In the genomic region with DNA sequence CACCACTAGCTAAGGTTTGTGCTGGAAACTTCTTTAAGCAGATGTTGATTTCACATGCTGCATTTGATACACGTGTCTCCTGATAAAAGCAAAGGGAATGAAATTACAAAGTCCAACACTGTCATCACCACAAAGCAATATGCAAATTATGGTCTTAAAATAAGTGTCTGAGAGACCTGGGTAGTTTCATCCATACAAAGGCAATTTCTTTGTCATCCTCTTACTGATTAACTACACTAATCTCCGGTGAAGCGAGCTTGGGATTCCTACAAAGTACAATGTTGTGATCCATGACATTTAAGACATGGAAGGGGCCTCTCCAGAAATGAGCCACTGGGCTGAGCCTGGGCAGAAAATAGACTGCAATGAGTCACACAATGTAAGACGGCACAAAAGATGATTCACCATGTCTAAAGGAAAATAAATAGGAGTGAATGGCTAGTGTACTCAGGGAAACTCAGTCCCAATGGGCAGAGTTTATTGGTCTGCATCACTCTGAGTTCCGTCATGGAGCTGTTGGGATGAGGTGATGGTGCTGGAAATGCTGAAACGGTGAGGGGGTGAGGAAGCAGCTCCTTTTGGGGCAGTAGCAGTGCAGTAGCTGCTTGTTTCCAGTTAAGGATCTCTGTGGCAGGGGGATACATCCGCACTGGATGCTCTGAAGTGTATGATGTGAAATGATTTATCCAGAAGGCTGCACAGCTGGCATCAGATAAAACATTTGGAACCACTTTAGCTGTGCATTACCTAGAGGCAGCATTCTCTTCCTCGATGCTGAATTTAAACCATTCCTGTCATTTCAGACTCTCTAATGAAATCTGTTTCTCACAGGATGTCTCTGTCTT, we compare ENCODE assay signal across 8 cellular contexts.
A peak's percentile ranks its signal among the peaks of the same experiment; 100 is the strongest.
DNase-seq lines count a peak whose midpoint lies in the region; ATAC-seq and TF ChIP-seq lines count a peak whose summit lies in the region.

No MANE protein-coding gene starts in this region.

- ATAC-seq in Right ventricle myocardium inferior, result peak; percentile 81
- ATAC-seq in HG02981 (IDR thresholded peaks at IDR 0.05; ENCODE audit: unreplicated experiment), result peak; percentile 91

- H3K27me3 ChIP-seq in Peyer's patch, result no peaks in the 10 kb centered on the region
- H3K27me3 ChIP-seq in skeletal muscle tissue (ENCODE audit: control insufficient read depth in 3 of 3, insufficient read depth in 3 of 3, low read length in 3 of 3), result no peaks in the 10 kb centered on the region

- TF ChIP-seq CTCF in Peyer's patch (IDR thresholded peaks at IDR 0.05), result no peak
- no peak for TF ChIP-seq CTCF in foreskin fibroblast (IDR thresholded peaks at IDR 0.05; ENCODE audit: low read depth, low read length)

- no peak overlapping the region for H3K4me3 ChIP-seq in Peyer's patch
- peak overlapping the region; percentile 21 to 34 for H3K4me3 ChIP-seq in foreskin fibroblast (ENCODE audit: low read depth in 1 of 2, low read length in 2 of 2)
- H3K4me3 ChIP-seq in skeletal muscle tissue (ENCODE audit: low read length in 3 of 3), result peak overlapping the region in 2 of 3 donors; percentile 3 to 18

- DNase-seq in Right ventricle myocardium inferior (ENCODE audit: missing footprints) (no peak), cardiac septum (ENCODE audit: low spot score) (no peak), Peyer's patch (peak in 2 of 3 donors; percentile 48 to 72), foreskin fibroblast (peak; percentile 95 to 96), HUDEP-2 (lab: John Stamatoyannopoulos, UW; ENCODE audit: unreplicated experiment in 76 of 76) (no peak)
- no peak for DNase-seq in effector CD4-positive, alpha-beta T cell

- H3K27ac ChIP-seq in Peyer's patch, result peak overlapping the region in 2 of 4 donors; percentile 57
- peak overlapping the region; percentile 72 for H3K27ac ChIP-seq in skeletal muscle tissue (ENCODE audit: low read depth, low read length)

- H3K4me1 ChIP-seq in Peyer's patch, result peaks cover 0 to 15% (median 0%) of the 10 kb centered on the region in 4 donors
- H3K4me1 ChIP-seq in skeletal muscle tissue (ENCODE audit: control insufficient read depth in 3 of 3, insufficient read depth in 3 of 3, low read length in 3 of 3), result peaks cover 5 to 15% (median 13%) of the 10 kb centered on the region in 3 donors

- intact Hi-C loops in Right ventricle myocardium inferior (cut with DNase I), result loop anchor here (2.0 to 10.0 kb wide), 2 partner anchors 23 to 239 kb away; no protein-coding TSS in a partner anchor
- intact Hi-C loops in cardiac septum (cut with DNase I), result loop anchor here (10.0 kb wide), 2 partner anchors 239 to 389 kb away; partner anchors contain the start of gene TENT5A

- peak overlapping the region in 1 of 3 donors; percentile 16 for H3K9ac ChIP-seq in skeletal muscle tissue (ENCODE audit: low read depth in 1 of 3, low read length in 3 of 3)

- H3K36me3 ChIP-seq in Peyer's patch (no peaks in the 10 kb centered on the region), skeletal muscle tissue (ENCODE audit: control insufficient read depth in 3 of 3, insufficient read depth in 3 of 3, low read length in 3 of 3) (no peaks in the 10 kb centered on the region)

- no peaks in the 10 kb centered on the region for H3K9me3 ChIP-seq in Peyer's patch
- H3K9me3 ChIP-seq in skeletal muscle tissue (ENCODE audit: control insufficient read depth in 3 of 3, low read length in 3 of 3), result no peaks in the 10 kb centered on the region

- no peak for TF ChIP-seq POLR2A in Peyer's patch (IDR thresholded peaks at IDR 0.05)

Comparison
In these comparisons a context has a peak if more than half of its experiments do, and no peak if none do; other contexts are left out.
1. DNase-seq: peak in Peyer's patch (2 of 3) and foreskin fibroblast (2 of 2); none in Right ventricle myocardium inferior (single experiment), cardiac septum (single experiment), effector CD4-positive, alpha-beta T cell (single experiment) and HUDEP-2 (0 of 76).
2. H3K4me3 ChIP-seq: peak in foreskin fibroblast (2 of 2) and skeletal muscle tissue (2 of 3); none in Peyer's patch (0 of 4).